9 cellular contexts compared by ENCODE assay signal in the genomic region with DNA sequence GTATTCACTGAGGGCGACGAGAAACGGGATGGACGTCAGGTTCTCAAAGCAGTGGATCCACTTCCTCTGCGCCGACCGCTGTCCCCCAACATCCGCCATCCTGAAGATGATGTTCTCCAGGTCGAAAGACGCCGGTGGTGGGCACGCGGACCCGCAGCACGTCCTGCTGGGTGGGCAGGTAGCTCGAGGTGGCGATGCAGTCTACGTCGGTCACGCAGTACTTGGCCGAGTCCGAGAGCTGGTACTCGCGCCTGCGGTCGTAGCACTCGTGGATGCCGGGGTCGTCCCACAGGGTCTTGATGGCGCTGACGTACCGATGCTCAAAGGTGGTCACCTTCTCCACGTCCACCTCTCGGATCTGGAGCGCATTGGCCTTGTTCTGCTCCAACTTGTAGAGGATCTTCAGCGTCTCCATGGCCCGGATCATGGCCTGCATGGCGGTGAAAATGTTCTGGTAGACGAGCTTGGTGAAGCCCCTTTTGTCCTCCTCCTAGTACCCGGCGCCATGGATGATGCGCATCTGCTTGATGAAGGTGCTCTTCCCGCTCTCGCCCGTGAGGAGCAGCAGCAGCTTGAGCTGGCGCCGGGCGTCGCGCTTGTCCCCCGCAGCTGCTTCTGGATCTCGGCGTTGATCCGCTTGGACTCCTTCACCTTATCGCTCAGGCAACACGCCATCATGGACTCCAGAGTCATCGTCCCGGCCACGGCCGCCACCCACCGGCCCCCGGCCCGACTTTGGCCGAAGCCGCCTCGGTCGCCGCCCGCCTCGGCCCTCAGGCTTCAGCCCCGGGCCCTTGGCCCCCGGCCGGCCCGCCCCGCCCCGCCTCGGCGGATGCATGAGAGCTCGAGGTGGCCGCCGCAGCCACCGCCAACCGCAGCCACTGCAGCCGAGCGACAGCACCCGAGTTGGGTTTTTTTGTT.
DNase-seq lines count a peak whose midpoint lies in the region; ATAC-seq and TF ChIP-seq lines count a peak whose summit lies in the region.
"Had no signal": no experiment of that assay in that cellular context is flagged by ENCODE, and none has a peak within 500 bp of the region (broad histone marks: within the 10 kb centered on the region; RNA-seq: fewer than 3 reads in every experiment).

No MANE protein-coding gene starts in this region.

- POLR2A ChIA-PET in PC-3 (lab: Charles Lee; ENCODE audit: unreplicated experiment), result no interaction called here

- peaks cover 18% of the 10 kb centered on the region for H3K27me3 Mint-ChIP-seq in Calu3 (ENCODE audit: unreplicated experiment)

- H3K9me3 ChIP-seq in PC-3 (ENCODE audit: low read length), result no peaks in the 10 kb centered on the region

- no peaks in the 10 kb centered on the region for H4K20me1 ChIP-seq in PC-3 (ENCODE audit: low read length)

- H3K27me3 ChIP-seq in PC-3 (ENCODE audit: low read length), result no peaks in the 10 kb centered on the region

- H3K4me1 Mint-ChIP-seq in Calu3 (ENCODE audit: low read depth, unreplicated experiment), result no peaks in the 10 kb centered on the region

- intact Hi-C loops in Calu3 (cut with micrococcal nuclease; ENCODE audit: unreplicated experiment), result no loop called here
- intact Hi-C loops in posterior vena cava (cut with DNase I), result no loop called here
- intact Hi-C loops in PC-3 (cut with micrococcal nuclease), result no loop called here

- no peak overlapping the region for H3K27ac Mint-ChIP-seq in Calu3 (ENCODE audit: unreplicated experiment)

- H3K4me3 ChIP-seq in coronary artery, result peak overlapping the region; percentile 67
- H3K4me3 ChIP-seq in PC-3 (ENCODE audit: low read length), result no peak overlapping the region

- ATAC-seq in PC-3, result no peak

- H3K79me2 ChIP-seq in PC-3 (ENCODE audit: low read length), result no peaks in the 10 kb centered on the region

- no peak overlapping the region for H3K4me2 ChIP-seq in PC-3 (ENCODE audit: low read length)
- H3K4me2 ChIP-seq: KMS-11 had no signal

- H3K9me2 ChIP-seq in PC-3 (replicated peaks; ENCODE audit: low read length), result no peaks in the 10 kb centered on the region

- no peak overlapping the region for H2AFZ ChIP-seq in PC-3 (ENCODE audit: low read length)

- CTCF ChIA-PET in Calu3 (lab: Charles Lee), result no interaction called here
- CTCF ChIA-PET in PC-3 (lab: Charles Lee), result no interaction called here

- H3K9ac ChIP-seq in PC-3 (ENCODE audit: low read length), result no peak overlapping the region
- H3K9ac ChIP-seq: KMS-11 had no signal

- H3K4me3 Mint-ChIP-seq in Calu3 (ENCODE audit: low read depth, unreplicated experiment), result peak overlapping the region; percentile 26

- DNase-seq in Calu3 (no peak), SK-N-DZ (ENCODE audit: low spot score) (peak; percentile 38), coronary artery (ENCODE audit: low spot score) (no peak), posterior vena cava (ENCODE audit: low spot score) (peak; percentile 72), foreskin melanocyte (no peak), GM19238 (ENCODE audit: insufficient read length, low spot score) (no peak), COLO829 (ENCODE audit: low spot score) (no peak), PC-3 (no peak)

- H3F3A ChIP-seq in PC-3 (ENCODE audit: low read length, unreplicated experiment), result no peaks in the 10 kb centered on the region

- no peaks in the 10 kb centered on the region for H3K4me1 ChIP-seq in PC-3 (ENCODE audit: insufficient read depth, low read length)

- no peaks in the 10 kb centered on the region for H3K9me3 Mint-ChIP-seq in Calu3 (ENCODE audit: low read depth, unreplicated experiment)

- H3K36me3 ChIP-seq in PC-3 (ENCODE audit: low read depth, low read length), result no peaks in the 10 kb centered on the region

- no peaks in the 10 kb centered on the region for H3K36me3 Mint-ChIP-seq in Calu3 (ENCODE audit: insufficient read depth, unreplicated experiment)

- TF ChIP-seq CTCF in Calu3 (IDR thresholded peaks at IDR 0.05; ENCODE audit: unreplicated experiment) (no peak), coronary artery (IDR thresholded peaks at IDR 0.05) (no peak), PC-3 (conservative IDR thresholded peaks at IDR 0.05; ENCODE audit: low read depth, low read length) (no peak)

- BruUV-seq in Calu3 (replicated peaks; lab: Mats Ljungman, UMichigan) (no TSS peak), PC-3 (replicated peaks; lab: Mats Ljungman, UMichigan) (no TSS peak)

- H3K27ac ChIP-seq in coronary artery, result no peak overlapping the region
- no peak overlapping the region for H3K27ac ChIP-seq in PC-3 (ENCODE audit: low read length)
- H3K27ac ChIP-seq: KMS-11 had no signal

Comparison
In these comparisons a context has a peak if more than half of its experiments do, and no peak if none do; other contexts are left out.
1. DNase-seq: peak in SK-N-DZ (single experiment) and posterior vena cava (single experiment); none in Calu3 (single experiment), coronary artery (single experiment), foreskin melanocyte (single experiment), GM19238 (single experiment), COLO829 (single experiment) and PC-3 (single experiment).